Comparison of ENCODE assay signal across 8 cellular contexts in the genomic region with DNA sequence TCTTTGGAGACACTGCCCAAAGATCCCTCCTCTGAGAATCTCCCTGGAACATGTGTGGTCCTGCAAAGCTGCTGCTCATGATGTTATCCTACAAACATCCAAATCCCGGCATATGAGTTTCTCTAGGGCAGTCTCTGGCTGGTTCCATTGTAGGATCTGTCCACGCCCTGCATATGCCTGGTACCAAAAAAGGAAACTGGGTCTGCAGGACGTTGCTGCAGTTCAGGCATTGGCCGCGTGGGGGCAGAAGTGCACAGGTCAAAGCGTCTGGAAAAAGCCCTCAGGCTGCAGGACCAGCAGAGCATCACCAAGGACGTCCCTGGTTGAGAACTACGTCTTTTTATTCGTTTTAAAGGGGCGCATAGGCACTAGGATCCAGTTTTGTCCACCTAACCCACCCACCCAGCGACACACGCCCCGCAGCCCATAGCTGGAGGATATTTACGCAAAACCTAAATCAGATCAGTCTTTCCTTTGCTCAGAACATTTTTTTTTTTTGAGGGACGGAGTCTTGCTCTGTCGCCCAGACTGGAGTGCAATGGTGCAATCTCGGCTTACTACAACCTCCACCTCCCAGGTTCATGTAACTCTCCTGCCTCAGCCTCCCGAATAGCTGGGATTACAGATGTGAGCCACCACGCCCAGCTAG. TPM values are rescaled to one million over a fixed set of nuclear protein-coding genes. Genes with fewer than 3 reads are reported as not detected.
DNase-seq lines count a peak whose midpoint lies in the region; ATAC-seq and FAIRE-seq lines count a peak whose summit lies in the region.

No MANE protein-coding gene starts in this region.

- H3K4me3 Mint-ChIP-seq in activated CD8-positive, alpha-beta T cell treated with anti-CD3 and anti-CD28 coated beads, Interleukin-2, amount 10 ng/mL, durations not matched to agents 7 days and 5 days, result no peak overlapping the region

- peak overlapping the region; percentile 4 for H3K27ac Mint-ChIP-seq in activated CD8-positive, alpha-beta T cell treated with anti-CD3 and anti-CD28 coated beads, Interleukin-2, amount 10 ng/mL, durations not matched to agents 7 days and 5 days

- POLR2A ChIA-PET in activated CD8-positive, alpha-beta T cell treated with anti-CD3 and anti-CD28 coated beads, Interleukin-2, amount 10 ng/mL, durations not matched to agents 7 days and 5 days (lab: Charles Lee), result interaction anchor here (0.7 to 1.1 kb wide), 2 partner anchors 47 to 108 kb away, joined by 3 to 4 read pairs; a partner anchor contains a TSS

- peaks cover 7% of the 10 kb centered on the region for H3K4me1 Mint-ChIP-seq in activated CD8-positive, alpha-beta T cell treated with anti-CD3 and anti-CD28 coated beads, Interleukin-2, amount 10 ng/mL, durations not matched to agents 7 days and 5 days (ENCODE audit: low read depth)

- CTCF ChIA-PET in activated CD8-positive, alpha-beta T cell treated with anti-CD3 and anti-CD28 coated beads, Interleukin-2, amount 10 ng/mL, durations not matched to agents 7 days and 5 days (lab: Charles Lee), result interaction anchor here (0.7 to 2.1 kb wide), 19 partner anchors 9 to 473 kb away, joined by 3 to 11 read pairs (median 4); a partner anchor contains a TSS

- DNase-seq in COLO668 (lab: John Stamatoyannopoulos, UW; ENCODE audit: unreplicated experiment), result peak; percentile 88
- DNase-seq in HTR-8/SVneo (ENCODE audit: insufficient read length, low spot score), result peak; percentile 91
- peak; percentile 68 to 72 for DNase-seq in NOMO-1 (lab: John Stamatoyannopoulos, UW; ENCODE audit: unreplicated experiment in 2 of 2)
- peak; percentile 93 for DNase-seq in activated CD8-positive, alpha-beta T cell treated with anti-CD3 and anti-CD28 coated beads, Interleukin-2, amount 10 ng/mL, durations not matched to agents 7 days and 5 days
- DNase-seq in effector CD8-positive, alpha-beta T cell (lab: John Stamatoyannopoulos, UW), result peak; percentile 85
- DNase-seq in lung microvascular endothelial cell (ENCODE audit: low read depth in 2 of 2), result peak; percentile 84 to 89
- DNase-seq in stimulated activated CD8-positive, alpha-beta memory T cell treated with anti-CD3 and anti-CD28 coated beads, Interleukin-12 subunit alpha, Interleukin-12 subunit beta, amount 100 ng/mL, for 1 hour (ENCODE audit: low read depth), result peak; percentile 88

- no peaks in the 10 kb centered on the region for H3K27me3 Mint-ChIP-seq in activated CD8-positive, alpha-beta T cell treated with anti-CD3 and anti-CD28 coated beads, Interleukin-2, amount 10 ng/mL, durations not matched to agents 7 days and 5 days (ENCODE audit: low read depth)

- no peaks in the 10 kb centered on the region for H3K36me3 Mint-ChIP-seq in activated CD8-positive, alpha-beta T cell treated with anti-CD3 and anti-CD28 coated beads, Interleukin-2, amount 10 ng/mL, durations not matched to agents 7 days and 5 days (ENCODE audit: low read depth)

- peak; percentile 93 for ATAC-seq in activated CD8-positive, alpha-beta T cell treated with anti-CD3 and anti-CD28 coated beads, Interleukin-2, amount 10 ng/mL, durations not matched to agents 7 days and 5 days
- no peak for ATAC-seq in HG03025 (IDR thresholded peaks at IDR 0.05; ENCODE audit: low FRiP score, unreplicated experiment)

- FAIRE-seq in HTR-8/SVneo (lab: Jason Lieb, UNC), result peak; percentile 76

- H3K9me3 Mint-ChIP-seq in activated CD8-positive, alpha-beta T cell treated with anti-CD3 and anti-CD28 coated beads, Interleukin-2, amount 10 ng/mL, durations not matched to agents 7 days and 5 days (ENCODE audit: insufficient read depth), result no peaks in the 10 kb centered on the region

RNA-seq across cellular contexts. Expression of a gene that starts 12.9 kb away (rescaled TPM):
- 10 to 100 TPM; 10.3 to 10.5 TPM for total RNA-seq in activated CD8-positive, alpha-beta T cell treated with anti-CD3 and anti-CD28 coated beads, Interleukin-2, amount 10 ng/mL, durations not matched to agents 7 days and 5 days
- 6.5 and 11.1 TPM in 2 replicates for total RNA-seq in lung microvascular endothelial cell

RNA-seq across cellular contexts. Expression of a gene that starts 46.5 kb away (rescaled TPM):
- total RNA-seq in activated CD8-positive, alpha-beta T cell treated with anti-CD3 and anti-CD28 coated beads, Interleukin-2, amount 10 ng/mL, durations not matched to agents 7 days and 5 days, result 10 to 100 TPM; 16.2 to 16.5 TPM
- 5.2 and 6.9 TPM in 2 replicates for total RNA-seq in lung microvascular endothelial cell

RNA-seq across cellular contexts. Expression of a gene that starts 46.6 kb away (rescaled TPM):
- 10 to 100 TPM; 26.6 to 29.4 TPM for total RNA-seq in activated CD8-positive, alpha-beta T cell treated with anti-CD3 and anti-CD28 coated beads, Interleukin-2, amount 10 ng/mL, durations not matched to agents 7 days and 5 days
- 8.3 and 8.9 TPM in 2 replicates for total RNA-seq in lung microvascular endothelial cell
